8 cellular contexts compared by ENCODE assay signal in genomic region chr7:155466814-155467675, GRCh38. TPM values are rescaled to one million over a fixed set of nuclear protein-coding genes. Genes with fewer than 3 reads are reported as not detected.
DNase-seq lines count a peak whose midpoint lies in the region; ATAC-seq lines count a peak whose summit lies in the region.

No MANE protein-coding gene starts in this region.

- no peak overlapping the region for H3K4me3 Mint-ChIP-seq in activated T-cell treated with anti-CD3 and anti-CD28 coated beads, Interleukin-2, amount 50 U/mL, for 4 hours
- peak overlapping the region in 8 of 10 donors; percentile 2 to 62 (median 23) for H3K4me3 Mint-ChIP-seq in naive thymus-derived CD4-positive, alpha-beta T cell

- no peaks in the 10 kb centered on the region for H3K9me3 Mint-ChIP-seq in activated T-cell treated with anti-CD3 and anti-CD28 coated beads, Interleukin-2, amount 50 U/mL, for 4 hours
- H3K9me3 Mint-ChIP-seq in naive thymus-derived CD4-positive, alpha-beta T cell, result no peaks in the 10 kb centered on the region

- no peak overlapping the region for H3K4me3 ChIP-seq in naive thymus-derived CD4-positive, alpha-beta T cell (ENCODE audit: low read length)
- H3K4me3 ChIP-seq in Karpas-422 (ENCODE audit: low read length), result no peak overlapping the region

- no peaks in the 10 kb centered on the region for H4K20me1 ChIP-seq in Karpas-422 (ENCODE audit: insufficient read depth, low read depth, low read length)

- intact Hi-C loops in naive thymus-derived CD4-positive, alpha-beta T cell (cut with micrococcal nuclease), result loop anchor here in 1 of 2 donors (2.0 to 5.0 kb wide), 2 partner anchors 90 to 1540 kb away; no protein-coding TSS in a partner anchor

- peaks cover 85% of the 10 kb centered on the region for H3K27me3 Mint-ChIP-seq in activated T-cell treated with anti-CD3 and anti-CD28 coated beads, Interleukin-2, amount 50 U/mL, for 4 hours (ENCODE audit: low read depth)
- peaks cover 73 to 92% (median 82%) of the 10 kb centered on the region in 5 donors for H3K27me3 Mint-ChIP-seq in naive thymus-derived CD4-positive, alpha-beta T cell

- H3K9ac ChIP-seq in Karpas-422 (ENCODE audit: low read length), result no peak overlapping the region

- no peak overlapping the region for H3K27ac ChIP-seq in naive thymus-derived CD4-positive, alpha-beta T cell (ENCODE audit: low read depth, low read length)
- H3K27ac ChIP-seq in Karpas-422 (ENCODE audit: low read length), result no peak overlapping the region

- POLR2A ChIA-PET in naive thymus-derived CD4-positive, alpha-beta T cell (lab: Charles Lee), result no interaction called here

- no peaks in the 10 kb centered on the region for H3K79me2 ChIP-seq in Karpas-422 (ENCODE audit: low read length)

- DNase-seq in NCI-H2107 (lab: John Stamatoyannopoulos, UW) (peak; percentile 45), NCI-H2107 treated with DMSO at 0.1 percent for 48 hours (lab: John Stamatoyannopoulos, UW; ENCODE audit: unreplicated experiment) (no peak), SW 1271 (lab: John Stamatoyannopoulos, UW) (no peak), Karpas-422 (no peak)
- no peak for DNase-seq in activated T-cell treated with anti-CD3 and anti-CD28 coated beads, Interleukin-2, amount 50 U/mL, for 4 hours
- no peak for DNase-seq in naive thymus-derived CD4-positive, alpha-beta T cell

- peaks cover 14% of the 10 kb centered on the region for H3K4me1 Mint-ChIP-seq in activated T-cell treated with anti-CD3 and anti-CD28 coated beads, Interleukin-2, amount 50 U/mL, for 4 hours (ENCODE audit: low read depth)
- H3K4me1 Mint-ChIP-seq in naive thymus-derived CD4-positive, alpha-beta T cell, result peaks cover 6 to 24% (median 10%) of the 10 kb centered on the region in 7 donors

- peaks cover 12 to 28% of the 10 kb centered on the region in 2 donors for H3K27me3 ChIP-seq in naive thymus-derived CD4-positive, alpha-beta T cell (ENCODE audit: control insufficient read depth in 2 of 2, insufficient read depth in 2 of 2, low read length in 2 of 2)
- H3K27me3 ChIP-seq in Karpas-422 (ENCODE audit: low read length), result no peaks in the 10 kb centered on the region

- H3K36me3 ChIP-seq in naive thymus-derived CD4-positive, alpha-beta T cell (ENCODE audit: control insufficient read depth in 2 of 3, insufficient read depth in 3 of 3, low read length in 3 of 3), result no peaks in the 10 kb centered on the region
- H3K36me3 ChIP-seq in Karpas-422 (ENCODE audit: insufficient read depth, low read length), result no peaks in the 10 kb centered on the region

- no peak overlapping the region for H2AFZ ChIP-seq in Karpas-422 (ENCODE audit: low read length)

- H3K27ac Mint-ChIP-seq in naive thymus-derived CD4-positive, alpha-beta T cell, result peak overlapping the region in 1 of 9 donors; percentile 76

- no peak overlapping the region for H3K4me2 ChIP-seq in Karpas-422 (ENCODE audit: low read depth, low read length, poor library complexity, severe bottlenecking)

- H3K9me3 ChIP-seq in naive thymus-derived CD4-positive, alpha-beta T cell (ENCODE audit: control insufficient read depth in 2 of 3, low read length in 3 of 3), result no peaks in the 10 kb centered on the region
- H3K9me3 ChIP-seq in Karpas-422 (ENCODE audit: low read length), result no peaks in the 10 kb centered on the region

- no peaks in the 10 kb centered on the region for H3K4me1 ChIP-seq in naive thymus-derived CD4-positive, alpha-beta T cell (ENCODE audit: control insufficient read depth in 2 of 2, insufficient read depth in 2 of 2, low read length in 2 of 2)
- H3K4me1 ChIP-seq in Karpas-422 (ENCODE audit: low read length), result no peaks in the 10 kb centered on the region

- H3K9me2 ChIP-seq in Karpas-422 (replicated peaks; ENCODE audit: insufficient read depth, low read length), result no peaks in the 10 kb centered on the region

- ATAC-seq in HG03135 (IDR thresholded peaks at IDR 0.05; ENCODE audit: unreplicated experiment) (peak; percentile 63), HG03280 (IDR thresholded peaks at IDR 0.05; ENCODE audit: unreplicated experiment) (no peak)
- peak; percentile 69 to 81 for ATAC-seq in activated T-cell treated with anti-CD3 and anti-CD28 coated beads, Interleukin-2, amount 50 U/mL, for 4 hours
- peak; percentile 38 for ATAC-seq in naive thymus-derived CD4-positive, alpha-beta T cell

- no peaks in the 10 kb centered on the region for H3K36me3 Mint-ChIP-seq in activated T-cell treated with anti-CD3 and anti-CD28 coated beads, Interleukin-2, amount 50 U/mL, for 4 hours (ENCODE audit: insufficient read depth)
- H3K36me3 Mint-ChIP-seq in naive thymus-derived CD4-positive, alpha-beta T cell, result peaks cover 0 to 1% (median 0%) of the 10 kb centered on the region in 5 donors

- CTCF ChIA-PET in naive thymus-derived CD4-positive, alpha-beta T cell (lab: Charles Lee), result no interaction called here

RNA-seq across cellular contexts. Expression of gene EN2, which starts 9.1 kb away (rescaled TPM):
- total RNA-seq in activated T-cell treated with anti-CD3 and anti-CD28 coated beads, Interleukin-2, amount 50 U/mL, for 4 hours, result not detected
- not detected for total RNA-seq in naive thymus-derived CD4-positive, alpha-beta T cell
- polyA plus RNA-seq in naive thymus-derived CD4-positive, alpha-beta T cell, result not detected
- not detected in 2 replicates for total RNA-seq in Karpas-422 (2014; rRNA removed; shearing (Covaris generic); ENCODE audit: low replicate concordance)
